Comparison of ENCODE assay signal across 24 cellular contexts in the genomic region with DNA sequence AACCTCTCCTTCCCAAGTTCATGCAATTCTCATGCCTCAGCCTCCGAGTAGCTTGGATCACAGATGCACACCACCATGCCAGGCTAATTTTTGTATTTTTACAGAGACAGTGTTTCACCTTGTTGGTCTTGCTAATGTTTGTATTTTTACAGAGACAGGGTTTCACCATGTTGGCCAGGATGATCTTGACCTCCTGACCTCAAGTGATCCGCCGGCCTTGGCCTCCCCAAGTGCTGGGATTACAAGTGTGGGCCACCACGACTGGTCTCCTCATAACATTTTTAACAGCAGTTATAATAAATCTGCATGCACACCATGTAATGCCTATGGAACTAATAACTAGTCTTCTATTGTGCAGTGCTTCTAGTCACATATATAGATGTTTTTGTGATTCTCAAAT.
DNase-seq lines count a peak whose midpoint lies in the region; ATAC-seq lines count a peak whose summit lies in the region.
"Had no signal": no experiment of that assay in that cellular context is flagged by ENCODE, and none has a peak within 500 bp of the region (broad histone marks: within the 10 kb centered on the region; RNA-seq: fewer than 3 reads in every experiment).

No MANE protein-coding gene starts in this region.

- no peak for DNase-seq in activated CD4-positive, alpha-beta T cell treated with anti-CD3 and anti-CD28 coated beads, Interleukin-2, amount 10 ng/mL, durations not matched to agents 7 days and 5 days
- no peak for DNase-seq in activated CD4-positive, alpha-beta T cell treated with anti-CD3 and anti-CD28 coated beads, Interleukin-2, amount 10 ng/mL, durations not matched to agents 24 days and 14 days
- DNase-seq in 8988T (no peak), SHP77 treated with DMSO at 0.1 percent for 48 hours (lab: John Stamatoyannopoulos, UW) (no peak), NCI-H146 treated with DMSO at 0.1 percent for 48 hours (lab: John Stamatoyannopoulos, UW; ENCODE audit: unreplicated experiment) (no peak)
- DNase-seq: activated CD4-positive, alpha-beta T cell treated with anti-CD3 and anti-CD28 coated beads, Interleukin-2, amount 50 U/mL, for 1 hour; activated naive CD4-positive, alpha-beta T cell treated with anti-CD3 and anti-CD28 coated beads for 36 hours; activated T-cell treated with anti-CD3 and anti-CD28 coated beads, Interleukin-2, amount 50 U/mL, for 48 hours; amniotic stem cell; effector CD4-positive, alpha-beta T cell; H7; head of caudate nucleus; MG63; NCI-H2081 treated with DMSO at 0.1 percent for 48 hours; NCI-H226; NCI-H82; posterior cingulate gyrus; stimulated activated CD4-positive, alpha-beta T cell treated with anti-CD3 and anti-CD28 coated beads, Interleukin-4, amount 100 ng/mL, for 24 hours had no signal

- H3K4me3 Mint-ChIP-seq in activated CD4-positive, alpha-beta T cell treated with anti-CD3 and anti-CD28 coated beads, Interleukin-2, amount 10 ng/mL, durations not matched to agents 7 days and 5 days = peak overlapping the region; percentile 92
- no peak overlapping the region for H3K4me3 Mint-ChIP-seq in activated CD4-positive, alpha-beta T cell treated with anti-CD3 and anti-CD28 coated beads, Interleukin-2, amount 10 ng/mL, durations not matched to agents 24 days and 14 days
- peak overlapping the region; percentile 90 for H3K4me3 Mint-ChIP-seq in activated T-helper 17 cell treated with anti-CD3 and anti-CD28 coated beads, Interleukin-2, amount 50 U/mL, for 72 hours

- no peak overlapping the region for H3K27ac Mint-ChIP-seq in activated CD4-positive, alpha-beta T cell treated with anti-CD3 and anti-CD28 coated beads, Interleukin-2, amount 10 ng/mL, durations not matched to agents 7 days and 5 days
- no peak overlapping the region for H3K27ac Mint-ChIP-seq in activated CD4-positive, alpha-beta T cell treated with anti-CD3 and anti-CD28 coated beads, Interleukin-2, amount 10 ng/mL, durations not matched to agents 24 days and 14 days
- no peak overlapping the region for H3K27ac Mint-ChIP-seq in activated T-helper 17 cell treated with anti-CD3 and anti-CD28 coated beads, Interleukin-2, amount 50 U/mL, for 72 hours
- H3K27ac Mint-ChIP-seq: activated naive CD4-positive, alpha-beta T cell treated with anti-CD3 and anti-CD28 coated beads for 36 hours; stimulated activated effector memory CD8-positive, alpha-beta T cell treated with anti-CD3 and anti-CD28 coated beads, Interleukin-12 subunit alpha, Interleukin-12 subunit beta, amount 100 ng/mL, for 72 hours had no signal

- H3K27me3 ChIP-seq in muscle layer of colon (ENCODE audit: control insufficient read depth in 1 of 2, insufficient read depth in 2 of 2, low read length in 2 of 2) = no peaks in the 10 kb centered on the region
- H3K27me3 ChIP-seq: MG63 had no signal

- no peak overlapping the region for H3K9ac ChIP-seq in muscle layer of colon (ENCODE audit: low read length)

- no peak overlapping the region for H3K4me3 ChIP-seq in muscle layer of colon (ENCODE audit: low read depth in 1 of 2, low read length in 2 of 2)
- H3K4me3 ChIP-seq: MG63 had no signal

- peaks cover 6% of the 10 kb centered on the region for H3K36me3 ChIP-seq in muscle layer of colon (ENCODE audit: insufficient read depth, low read length)

- POLR2A ChIA-PET in activated CD4-positive, alpha-beta T cell treated with anti-CD3 and anti-CD28 coated beads, Interleukin-2, amount 10 ng/mL, durations not matched to agents 7 days and 5 days (lab: Charles Lee) = no interaction called here

- no peaks in the 10 kb centered on the region for H3K9me3 ChIP-seq in muscle layer of colon (ENCODE audit: low read length)
- H3K9me3 ChIP-seq: MG63 had no signal

- peaks cover 26% of the 10 kb centered on the region for H3K4me1 Mint-ChIP-seq in activated CD4-positive, alpha-beta T cell treated with anti-CD3 and anti-CD28 coated beads, Interleukin-2, amount 10 ng/mL, durations not matched to agents 7 days and 5 days
- H3K4me1 Mint-ChIP-seq in activated CD4-positive, alpha-beta T cell treated with anti-CD3 and anti-CD28 coated beads, Interleukin-2, amount 10 ng/mL, durations not matched to agents 24 days and 14 days = peaks cover 6% of the 10 kb centered on the region
- no peaks in the 10 kb centered on the region for H3K4me1 Mint-ChIP-seq in activated T-helper 17 cell treated with anti-CD3 and anti-CD28 coated beads, Interleukin-2, amount 50 U/mL, for 72 hours
- H3K4me1 Mint-ChIP-seq: stimulated activated effector memory CD8-positive, alpha-beta T cell treated with anti-CD3 and anti-CD28 coated beads, Interleukin-12 subunit alpha, Interleukin-12 subunit beta, amount 100 ng/mL, for 72 hours had no signal

- intact Hi-C loops in activated CD4-positive, alpha-beta T cell treated with anti-CD3 and anti-CD28 coated beads, Interleukin-2, amount 10 ng/mL, durations not matched to agents 24 days and 14 days (cut with micrococcal nuclease) = no loop called here

- peak overlapping the region; percentile 98 for H3K27ac ChIP-seq in muscle layer of colon (ENCODE audit: low read depth, low read length)

- H3K27me3 Mint-ChIP-seq in activated CD4-positive, alpha-beta T cell treated with anti-CD3 and anti-CD28 coated beads, Interleukin-2, amount 10 ng/mL, durations not matched to agents 7 days and 5 days = no peaks in the 10 kb centered on the region
- no peaks in the 10 kb centered on the region for H3K27me3 Mint-ChIP-seq in activated CD4-positive, alpha-beta T cell treated with anti-CD3 and anti-CD28 coated beads, Interleukin-2, amount 10 ng/mL, durations not matched to agents 24 days and 14 days
- H3K27me3 Mint-ChIP-seq in activated T-helper 17 cell treated with anti-CD3 and anti-CD28 coated beads, Interleukin-2, amount 50 U/mL, for 72 hours = no peaks in the 10 kb centered on the region

- CTCF ChIA-PET in activated CD4-positive, alpha-beta T cell treated with anti-CD3 and anti-CD28 coated beads, Interleukin-2, amount 10 ng/mL, durations not matched to agents 7 days and 5 days (lab: Charles Lee) = interaction anchor here (0.7 to 1.1 kb wide), 2 partner anchors 23 to 1178 kb away, joined by 3 read pairs; no protein-coding TSS in a partner anchor

- no peaks in the 10 kb centered on the region for H3K9me3 Mint-ChIP-seq in activated CD4-positive, alpha-beta T cell treated with anti-CD3 and anti-CD28 coated beads, Interleukin-2, amount 10 ng/mL, durations not matched to agents 7 days and 5 days
- no peaks in the 10 kb centered on the region for H3K9me3 Mint-ChIP-seq in activated CD4-positive, alpha-beta T cell treated with anti-CD3 and anti-CD28 coated beads, Interleukin-2, amount 10 ng/mL, durations not matched to agents 24 days and 14 days
- H3K9me3 Mint-ChIP-seq in activated T-helper 17 cell treated with anti-CD3 and anti-CD28 coated beads, Interleukin-2, amount 50 U/mL, for 72 hours = no peaks in the 10 kb centered on the region
- H3K9me3 Mint-ChIP-seq: activated naive CD4-positive, alpha-beta T cell treated with anti-CD3 and anti-CD28 coated beads for 36 hours; stimulated activated effector memory CD8-positive, alpha-beta T cell treated with anti-CD3 and anti-CD28 coated beads, Interleukin-12 subunit alpha, Interleukin-12 subunit beta, amount 100 ng/mL, for 72 hours had no signal

- H3K36me3 Mint-ChIP-seq in activated CD4-positive, alpha-beta T cell treated with anti-CD3 and anti-CD28 coated beads, Interleukin-2, amount 10 ng/mL, durations not matched to agents 7 days and 5 days (ENCODE audit: low read depth) = peaks cover 17% of the 10 kb centered on the region
- peaks cover 19% of the 10 kb centered on the region for H3K36me3 Mint-ChIP-seq in activated CD4-positive, alpha-beta T cell treated with anti-CD3 and anti-CD28 coated beads, Interleukin-2, amount 10 ng/mL, durations not matched to agents 24 days and 14 days (ENCODE audit: low read depth)
- peaks cover 24% of the 10 kb centered on the region for H3K36me3 Mint-ChIP-seq in activated T-helper 17 cell treated with anti-CD3 and anti-CD28 coated beads, Interleukin-2, amount 50 U/mL, for 72 hours (ENCODE audit: low read depth)

- ATAC-seq in activated T-helper 17 cell treated with anti-CD3 and anti-CD28 coated beads, Interleukin-2, amount 50 U/mL, for 72 hours (replicated peaks) = no peak
- no peak for ATAC-seq in GM19463 (IDR thresholded peaks at IDR 0.05; ENCODE audit: unreplicated experiment)
- ATAC-seq: sciatic nerve; SK-N-SH treated with all-trans-retinoic acid at 6 μM for 48 hours; stimulated activated effector memory CD8-positive, alpha-beta T cell treated with anti-CD3 and anti-CD28 coated beads, Interleukin-12 subunit alpha, Interleukin-12 subunit beta, amount 100 ng/mL, for 72 hours had no signal

- H3K4me1 ChIP-seq in muscle layer of colon (ENCODE audit: insufficient read depth, low read length) = peaks cover 31% of the 10 kb centered on the region
